ENCODE assay signal across 25 cellular contexts in the genomic region with DNA sequence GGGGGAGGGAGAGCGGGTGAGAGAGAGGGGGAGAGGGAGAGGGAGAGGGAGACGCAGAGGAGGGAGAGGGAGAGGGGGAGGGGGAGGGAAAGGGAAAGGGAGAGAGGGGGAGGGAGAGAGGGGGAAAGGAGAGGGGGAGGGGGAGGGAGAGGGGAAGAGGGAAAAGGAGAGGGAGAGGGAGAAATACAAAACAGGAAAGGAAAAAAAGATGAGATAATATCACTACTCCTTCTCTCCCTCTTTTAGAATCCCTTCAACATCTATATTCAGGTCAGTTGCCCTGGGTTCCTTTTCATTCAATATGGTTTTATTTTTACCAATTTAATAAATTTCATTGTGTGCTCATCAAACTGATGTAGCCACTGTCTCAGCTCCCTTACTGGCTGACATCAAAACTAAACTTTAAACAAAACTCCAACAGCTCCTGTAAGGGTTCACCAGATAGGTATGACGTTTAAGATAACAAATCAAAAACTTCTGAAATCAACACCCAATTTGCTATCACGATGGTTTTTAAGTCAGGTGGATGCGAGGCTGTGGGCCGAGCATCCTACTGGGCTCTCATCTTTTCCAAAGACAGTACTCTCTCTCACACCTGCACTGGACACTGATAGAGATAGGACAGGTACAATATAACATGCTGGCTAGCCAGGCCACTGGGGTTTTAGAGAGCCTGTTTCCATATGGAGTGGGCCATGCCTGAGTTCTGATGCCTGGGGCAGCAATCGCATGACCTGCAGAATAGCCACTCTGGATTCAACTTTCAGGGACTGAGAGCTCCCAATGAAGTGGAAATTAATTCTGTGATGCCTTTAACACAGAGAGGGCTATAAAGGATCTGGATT.
A peak's percentile ranks its signal among the peaks of the same experiment; 100 is the strongest.
DNase-seq lines count a peak whose midpoint lies in the region; ATAC-seq, FAIRE-seq and TF ChIP-seq lines count a peak whose summit lies in the region.
"Had no signal": no experiment of that assay in that cellular context is flagged by ENCODE, and none has a peak within 500 bp of the region (broad histone marks: within the 10 kb centered on the region; RNA-seq: fewer than 3 reads in every experiment).

No MANE protein-coding gene starts in this region.

- no peak overlapping the region for H3K4me3 Mint-ChIP-seq in activated T-cell treated with anti-CD3 and anti-CD28 coated beads, Interleukin-2, amount 50 U/mL, for 24 hours
- H3K4me3 Mint-ChIP-seq in naive thymus-derived CD8-positive, alpha-beta T cell = peak overlapping the region in 1 of 10 donors; percentile 16
- H3K4me3 Mint-ChIP-seq: CD14-positive monocyte; dendritic cell treated with granulocyte-macrophage colony-stimulating factor and Interleukin-4, amounts not matched to agents 40 ng/mL and 50 ng/mL, for 4 days had no signal

- H3K27me3 ChIP-seq in Karpas-422 (ENCODE audit: low read length) (no peaks in the 10 kb centered on the region), GM12878 (replicated peaks in 1 of 2; ENCODE audit: control insufficient read depth in 2 of 2, insufficient read depth in 2 of 2, low read length in 1 of 2) (no peaks in the 10 kb centered on the region), smooth muscle cell (ENCODE audit: low read depth) (no peaks in the 10 kb centered on the region)

- H3K4me1 ChIP-seq in Karpas-422 (ENCODE audit: low read length) (peaks cover 89% of the 10 kb centered on the region), GM12878 (ENCODE audit: control insufficient read depth, insufficient read depth, low read length) (peaks cover 39% of the 10 kb centered on the region), smooth muscle cell (ENCODE audit: low read depth) (peaks cover 18% of the 10 kb centered on the region)
- H3K4me1 ChIP-seq: prostate gland had no signal

- no peak for TF ChIP-seq POLR2A in GM12878 (IDR thresholded peaks at IDR 0.05; ENCODE audit: low read depth, low read length)

- H3K9ac ChIP-seq in Karpas-422 (ENCODE audit: low read length) (no peak overlapping the region), GM12878 (ENCODE audit: control insufficient read depth, insufficient read depth, low read length) (no peak overlapping the region), smooth muscle cell (ENCODE audit: low read depth) (no peak overlapping the region)

- H3K4me2 ChIP-seq in Karpas-422 (ENCODE audit: low read depth, low read length, poor library complexity, severe bottlenecking) (no peak overlapping the region), GM12878 (ENCODE audit: control insufficient read depth, insufficient read depth) (no peak overlapping the region), smooth muscle cell (no peak overlapping the region)

- SMC1A ChIA-PET in GM12878 (lab: Charles Lee; ENCODE audit: uncharacterized antibody, unreplicated experiment) = interaction anchor here (0.8 to 5.9 kb wide), 5 partner anchors 11 to 175 kb away, joined by 3 to 50 read pairs (median 4); no protein-coding TSS in a partner anchor

- H3K36me3 Mint-ChIP-seq in activated T-cell treated with anti-CD3 and anti-CD28 coated beads, Interleukin-2, amount 50 U/mL, for 24 hours (ENCODE audit: low read depth) = peaks cover 89% of the 10 kb centered on the region
- peaks cover 9 to 37% (median 21%) of the 10 kb centered on the region in 3 donors for H3K36me3 Mint-ChIP-seq in naive thymus-derived CD8-positive, alpha-beta T cell

- H3K27me3 Mint-ChIP-seq in activated T-cell treated with anti-CD3 and anti-CD28 coated beads, Interleukin-2, amount 50 U/mL, for 24 hours = no peaks in the 10 kb centered on the region
- H3K27me3 Mint-ChIP-seq in naive thymus-derived CD8-positive, alpha-beta T cell = no peaks in the 10 kb centered on the region
- H3K27me3 Mint-ChIP-seq: dendritic cell treated with granulocyte-macrophage colony-stimulating factor and Interleukin-4, amounts not matched to agents 40 ng/mL and 50 ng/mL, for 4 days had no signal

- POLR2A ChIA-PET in GM12878 (lab: Charles Lee) = interaction anchor here (1.2 to 4.0 kb wide), 4 partner anchors 9 to 32 kb away, joined by 4 to 20 read pairs (median 5); no protein-coding TSS in a partner anchor
- POLR2A ChIA-PET in naive thymus-derived CD8-positive, alpha-beta T cell (lab: Charles Lee) = interaction anchor here (1.5 kb wide), 2 partner anchors 10 to 218 kb away, joined by 3 to 5 read pairs; no protein-coding TSS in a partner anchor

- H3K9me2 ChIP-seq in Karpas-422 (replicated peaks; ENCODE audit: insufficient read depth, low read length) = no peaks in the 10 kb centered on the region

- peaks cover 7% of the 10 kb centered on the region for H3K9me3 Mint-ChIP-seq in activated T-cell treated with anti-CD3 and anti-CD28 coated beads, Interleukin-2, amount 50 U/mL, for 24 hours
- peaks cover 0 to 9% (median 2%) of the 10 kb centered on the region in 9 donors for H3K9me3 Mint-ChIP-seq in naive thymus-derived CD8-positive, alpha-beta T cell
- H3K9me3 Mint-ChIP-seq: CD14-positive monocyte; dendritic cell treated with granulocyte-macrophage colony-stimulating factor and Interleukin-4, amounts not matched to agents 40 ng/mL and 50 ng/mL, for 4 days had no signal

- no peak for ATAC-seq in GM12878
- peak; percentile 18 to 54 for ATAC-seq in naive thymus-derived CD8-positive, alpha-beta T cell
- no peak for ATAC-seq in HG03469 (IDR thresholded peaks at IDR 0.05; ENCODE audit: unreplicated experiment)

- peak overlapping the region; percentile 86 for H3K27ac Mint-ChIP-seq in activated T-cell treated with anti-CD3 and anti-CD28 coated beads, Interleukin-2, amount 50 U/mL, for 24 hours
- peak overlapping the region; percentile 45 to 96 (median 82) for H3K27ac Mint-ChIP-seq in naive thymus-derived CD8-positive, alpha-beta T cell
- H3K27ac Mint-ChIP-seq: dendritic cell treated with granulocyte-macrophage colony-stimulating factor and Interleukin-4, amounts not matched to agents 40 ng/mL and 50 ng/mL, for 4 days had no signal

- in situ Hi-C loops in GM12878 (cut with MboI) = no loop called here

- H4K20me1 ChIP-seq in Karpas-422 (ENCODE audit: insufficient read depth, low read depth, low read length) (no peaks in the 10 kb centered on the region), GM12878 (ENCODE audit: control insufficient read depth, insufficient read depth) (no peaks in the 10 kb centered on the region), smooth muscle cell (ENCODE audit: low read depth) (peaks cover 37% of the 10 kb centered on the region)

- TF ChIP-seq CTCF in GM12878 (IDR thresholded peaks at IDR 0.05 in 2 of 3, conservative IDR thresholded peaks at IDR 0.05 in 1 of 3; ENCODE audit: control insufficient read depth in 2 of 3, extremely low read depth in 1 of 3, insufficient read depth in 1 of 3, low read depth in 3 of 3, low read length in 3 of 3) = no peak
- TF ChIP-seq CTCF in smooth muscle cell (IDR thresholded peaks at IDR 0.05; ENCODE audit: borderline replicate concordance, insufficient read depth, poor library complexity, severe bottlenecking) = no peak

- FAIRE-seq in GM12878 (lab: Jason Lieb, UNC) = no peak
- FAIRE-seq: bronchial epithelial cell, GM12891, H54, kidney, RCC 7860, urothelium cell line had no signal

- H3K27ac ChIP-seq in Karpas-422 (ENCODE audit: low read length) (peak overlapping the region; percentile 16; the same call in 1 of the 2 replicates), GM12878 (ENCODE audit: control insufficient read depth, insufficient read depth) (no peak overlapping the region), smooth muscle cell (ENCODE audit: low read depth) (no peak overlapping the region)
- H3K27ac ChIP-seq: prostate gland, SK-N-MC had no signal

- intact Hi-C loops in GM12878 (cut with micrococcal nuclease; ENCODE audit: unreplicated experiment) = no loop called here

- peaks cover 14% of the 10 kb centered on the region; the same call in 1 of the 2 replicates for H3K36me3 ChIP-seq in Karpas-422 (ENCODE audit: insufficient read depth, low read length)
- H3K36me3 ChIP-seq in GM12878 (ENCODE audit: control insufficient read depth in 2 of 2, insufficient read depth in 2 of 2, low read length in 1 of 2) = peaks cover 7 to 14% of the 10 kb centered on the region in 2 experiments
- no peaks in the 10 kb centered on the region for H3K36me3 ChIP-seq in smooth muscle cell (ENCODE audit: low read depth)
- H3K36me3 ChIP-seq: prostate gland had no signal

- CTCF ChIA-PET in GM12878 (lab: Yijun Ruan, JAX) = interaction anchor here (1.1 to 1.3 kb wide), 3 partner anchors 10 to 27 kb away, joined by 3 to 4 read pairs (median 4); no protein-coding TSS in a partner anchor

- TF ChIP-seq EP300 in GM12878 (IDR thresholded peaks at IDR 0.05; ENCODE audit: borderline replicate concordance in 1 of 2, control insufficient read depth in 1 of 2, low read depth in 2 of 2, low read length in 2 of 2) = no peak

- peaks cover 12% of the 10 kb centered on the region for H3F3A ChIP-seq in smooth muscle cell (ENCODE audit: low read depth)

- H3K79me2 ChIP-seq in Karpas-422 (ENCODE audit: low read length) (peaks cover 73% of the 10 kb centered on the region), GM12878 (ENCODE audit: control insufficient read depth, insufficient read depth, low read length) (peaks cover 46% of the 10 kb centered on the region), smooth muscle cell (ENCODE audit: low read depth) (peaks cover 20% of the 10 kb centered on the region)

- RAD21 ChIA-PET in GM12878 (lab: Charles Lee; ENCODE audit: unreplicated experiment) = interaction anchor here (0.6 to 5.3 kb wide), 5 partner anchors 11 to 72 kb away, joined by 3 to 46 read pairs (median 3); no protein-coding TSS in a partner anchor

- DNase-seq in activated T-cell treated with anti-CD3 and anti-CD28 coated beads, Interleukin-2, amount 50 U/mL, for 24 hours = no peak
- no peak for DNase-seq in activated T-cell treated with anti-CD3 and anti-CD28 coated beads, Interleukin-2, amount 50 U/mL, for 1 hour
- DNase-seq in Karpas-422 = no peak
- no peak for DNase-seq in GM12878 (ENCODE audit: low read depth, low spot score)
- no peak for DNase-seq in naive thymus-derived CD8-positive, alpha-beta T cell
- no peak for DNase-seq in smooth muscle cell (lab: John Stamatoyannopoulos, UW; ENCODE audit: unreplicated experiment)
- no peak for DNase-seq in T-helper 1 cell
- DNase-seq: GF-D8; hippocampal formation; kidney; mammary epithelial cell; NCI-H187; NCI-H446 treated with DMSO at 0.1 percent for 48 hours; NK-92 treated with Interleukin-12 subunit alpha and Interleukin-12 subunit beta, amount 100 ng/mL, for 24 hours; stimulated activated CD4-positive, alpha-beta T cell treated with anti-CD3 and anti-CD28 coated beads, Interleukin-4, amount 100 ng/mL, for 24 hours had no signal

- H3K9me3 ChIP-seq in Karpas-422 (ENCODE audit: low read length) = no peaks in the 10 kb centered on the region
- no peaks in the 10 kb centered on the region; the same call in 2 of the 3 replicates for H3K9me3 ChIP-seq in GM12878 (replicated peaks; ENCODE audit: control insufficient read depth, insufficient read depth, low read length)
- no peaks in the 10 kb centered on the region for H3K9me3 ChIP-seq in smooth muscle cell (replicated peaks; ENCODE audit: low read depth)
- H3K9me3 ChIP-seq: prostate gland had no signal

- H3K4me3 ChIP-seq in Karpas-422 (ENCODE audit: low read length) (no peak overlapping the region), GM12878 (no peak overlapping the region), smooth muscle cell (no peak overlapping the region)
- H3K4me3 ChIP-seq: prostate gland, SK-N-MC had no signal

- peaks cover 90% of the 10 kb centered on the region for H3K4me1 Mint-ChIP-seq in activated T-cell treated with anti-CD3 and anti-CD28 coated beads, Interleukin-2, amount 50 U/mL, for 24 hours (ENCODE audit: low read depth)
- H3K4me1 Mint-ChIP-seq in naive thymus-derived CD8-positive, alpha-beta T cell = peaks cover 37 to 91% (median 86%) of the 10 kb centered on the region in 4 donors

- 83% methylated on average over 5 of the region's 7 CpGs for WGBS in GM12878 (ENCODE audit: insufficient coverage, insufficient replicate concordance, low lambda C conversion rate, missing lambda C conversion rate)
- WGBS in smooth muscle cell (ENCODE audit: low lambda C conversion rate) = 94% methylated on average over 5 of the region's 7 CpGs

- no peak for TF ChIP-seq RAD21 in GM12878 (IDR thresholded peaks at IDR 0.05; ENCODE audit: insufficient read depth, low read depth, low read length)

- BruUV-seq in GM12878 (replicated peaks; lab: Mats Ljungman, UMichigan) = TSS peak; percentile 32

- no peak overlapping the region for H2AFZ ChIP-seq in Karpas-422 (ENCODE audit: low read length)
- H2AFZ ChIP-seq in GM12878 (ENCODE audit: control insufficient read depth, low read depth, low read length) = no peak overlapping the region
- H2AFZ ChIP-seq in smooth muscle cell (ENCODE audit: low read depth) = no peak overlapping the region

Comparison
In these comparisons a context has a peak if more than half of its experiments do, and no peak if none do; other contexts are left out.
1. ATAC-seq: peak in naive thymus-derived CD8-positive, alpha-beta T cell (2 of 2); none in GM12878 (single experiment) and HG03469 (single experiment).